39 cellular contexts compared by ENCODE assay signal in genomic region chr20:2430538-2430937, GRCh38. TPM values are rescaled to one million over a fixed set of nuclear protein-coding genes. Genes with fewer than 3 reads are reported as not detected.
"Had no signal": no experiment of that assay in that cellular context is flagged by ENCODE, and none has a peak within 500 bp of the region (broad histone marks: within the 10 kb centered on the region; RNA-seq: fewer than 3 reads in every experiment).

No MANE protein-coding gene starts in this region.

- H3K27ac ChIP-seq: KMS-11 had no signal

- DNase-seq: Karpas-422, Kasumi-1, MG63, MM.1S, MV-4-11, NCI-H1048, NCI-H1092, NCI-H1092 treated with DMSO at 0.1 percent for 48 hours, NCI-H1105, NCI-H1105 treated with DMSO at 0.1 percent for 48 hours, NCI-H1417, NCI-H1417 treated with DMSO at 0.1 percent for 48 hours, NCI-H1436, NCI-H1436 treated with DMSO at 0.1 percent for 48 hours, NCI-H146, NCI-H1694, NCI-H1694 treated with DMSO at 0.1 percent for 48 hours, NCI-H187, NCI-H187 treated with DMSO at 0.1 percent for 48 hours, NCI-H1930, NCI-H2029, NCI-H2029 treated with DMSO at 0.1 percent for 48 hours, NCI-H2081, NCI-H2081 treated with DMSO at 0.1 percent for 48 hours, NCI-H2107, NCI-H2171, NCI-H2171 treated with DMSO at 0.1 percent for 48 hours, NCI-H2227 treated with DMSO at 0.1 percent for 48 hours, NCI-H226, NCI-H345, NCI-H446, NCI-H446 treated with DMSO at 0.1 percent for 48 hours, NCI-H510A, NCI-H510A treated with DMSO at 0.1 percent for 48 hours had no signal

- H3K4me2 ChIP-seq: KMS-11 had no signal

- H3K9ac ChIP-seq: KMS-11 had no signal

- H3K27me3 ChIP-seq: MG63 had no signal

- H3K4me3 ChIP-seq: MG63 had no signal

- H3K9me3 ChIP-seq: MG63 had no signal

- H3K36me3 ChIP-seq: MG63 had no signal

RNA-seq across cellular contexts. Expression of gene TGM6, which starts 49.8 kb away (rescaled TPM):
- total RNA-seq: LHCN-M2, M059J, MCF 10A, NCI-H460 had no signal
